Comparison of ENCODE assay signal across 1 cellular context in genomic region chr19:18287836-18288772, GRCh38.
TF ChIP-seq lines count a peak whose summit lies in the region.

No MANE protein-coding gene starts in this region.

TF ChIP-seq in HEK293, 187 proteins besides CTCF, POLR2A, EP300 and RAD21 (continued from another document):
- TF ChIP-seq GLIS2 (tag by site-specific recombination; IDR thresholded peaks at IDR 0.05) (peak; percentile 46), ZNF174 (tag by site-specific recombination; IDR thresholded peaks at IDR 0.05) (no peak), PRDM4 (tag by site-specific recombination; IDR thresholded peaks at IDR 0.05) (no peak), ZNF629 (tag by site-specific recombination; IDR thresholded peaks at IDR 0.05) (no peak), ZNF157 (tag by site-specific recombination; IDR thresholded peaks at IDR 0.05) (no peak), ZNF677 (tag by site-specific recombination; IDR thresholded peaks at IDR 0.05) (no peak), ZNF600 (tag by site-specific recombination; IDR thresholded peaks at IDR 0.05) (peak; percentile 12; the same call in 1 of the 2 replicates), ZNF555 (tag by site-specific recombination; conservative IDR thresholded peaks at IDR 0.05) (no peak), PATZ1 (tag by site-specific recombination; IDR thresholded peaks at IDR 0.05) (peak; percentile 37; the same call in 1 of the 2 replicates), ZNF335 (tag by site-specific recombination; conservative IDR thresholded peaks at IDR 0.05) (peak; percentile 86), ZNF530 (tag by site-specific recombination; IDR thresholded peaks at IDR 0.05; ENCODE audit: low read depth) (no peak)
TF ChIP-seq in HEK293: peak in this region for 9.
